27 cellular contexts compared by ENCODE assay signal in the genomic region with DNA sequence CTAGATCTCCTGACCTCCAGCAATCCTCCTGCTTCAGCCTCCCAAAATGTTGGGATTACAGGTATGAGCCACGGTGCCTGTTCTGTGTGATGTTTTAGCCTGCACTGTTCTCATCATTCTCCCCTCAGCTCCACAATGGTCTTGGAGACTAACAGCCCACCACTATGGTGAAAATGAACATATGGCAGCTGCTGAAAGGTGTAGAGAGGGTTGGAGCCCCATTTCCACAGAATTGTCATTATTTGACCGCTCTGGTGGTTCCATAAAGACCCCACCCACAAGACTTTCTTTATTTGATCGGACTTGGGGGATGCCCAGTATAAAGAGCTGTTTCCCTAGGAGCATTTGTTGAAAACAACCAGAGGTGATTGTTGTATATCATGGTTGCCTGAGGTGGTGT.
"Had no signal": no experiment of that assay in that cellular context is flagged by ENCODE, and none has a peak within 500 bp of the region (broad histone marks: within the 10 kb centered on the region; RNA-seq: fewer than 3 reads in every experiment).

No MANE protein-coding gene starts in this region.

- H3K4me3 Mint-ChIP-seq: natural killer cell; nephron; neural progenitor cell; stimulated activated effector memory CD8-positive, alpha-beta T cell treated with anti-CD3 and anti-CD28 coated beads, Interleukin-12 subunit alpha, Interleukin-12 subunit beta, amount 100 ng/mL, for 72 hours; stimulated activated naive B cell treated with anti-CD40 and anti-IgM and Interleukin-4, amounts not matched to agents 10 μg/mL and 1 μg/mL and 100 μg/mL, for 72 hours; stimulated activated naive CD8-positive, alpha-beta T cell treated with anti-CD3 and anti-CD28 coated beads, Interleukin-15, Interleukin-2, amounts not matched to agents 100 ng/mL and 50 ng/mL, for 24 hours; type B pancreatic cell had no signal

- ATAC-seq: natural killer cell; psoas muscle; right cardiac atrium; right lobe of liver; stimulated activated effector memory CD8-positive, alpha-beta T cell treated with anti-CD3 and anti-CD28 coated beads, Interleukin-12 subunit alpha, Interleukin-12 subunit beta, amount 100 ng/mL, for 72 hours; stimulated activated naive B cell treated with anti-CD40 and anti-IgM and Interleukin-4, amounts not matched to agents 10 μg/mL and 1 μg/mL and 100 μg/mL, for 72 hours; upper lobe of right lung had no signal

- H3K27ac Mint-ChIP-seq: natural killer cell; nephron; neural progenitor cell; progenitor cell of endocrine pancreas; stimulated activated effector memory CD8-positive, alpha-beta T cell treated with anti-CD3 and anti-CD28 coated beads, Interleukin-12 subunit alpha, Interleukin-12 subunit beta, amount 100 ng/mL, for 72 hours; stimulated activated naive B cell treated with anti-CD40 and anti-IgM and Interleukin-4, amounts not matched to agents 10 μg/mL and 1 μg/mL and 100 μg/mL, for 72 hours; stimulated activated naive CD8-positive, alpha-beta T cell treated with anti-CD3 and anti-CD28 coated beads, Interleukin-15, Interleukin-2, amounts not matched to agents 100 ng/mL and 50 ng/mL, for 24 hours; type B pancreatic cell had no signal

- H3K36me3 ChIP-seq: neural progenitor cell, ovary, right lobe of liver, sigmoid colon, stomach, thoracic aorta, thyroid gland, tibial nerve, upper lobe of right lung, uterus had no signal

- H3K4me3 ChIP-seq: neural progenitor cell, ovary, psoas muscle, right lobe of liver, sigmoid colon, stomach, thoracic aorta, thyroid gland, tibial nerve, upper lobe of right lung, uterus had no signal

- H3K9me3 ChIP-seq: ovary, thyroid gland had no signal

- H3K4me1 Mint-ChIP-seq: natural killer cell; nephron; neural progenitor cell; stimulated activated effector memory CD8-positive, alpha-beta T cell treated with anti-CD3 and anti-CD28 coated beads, Interleukin-12 subunit alpha, Interleukin-12 subunit beta, amount 100 ng/mL, for 72 hours; stimulated activated naive B cell treated with anti-CD40 and anti-IgM and Interleukin-4, amounts not matched to agents 10 μg/mL and 1 μg/mL and 100 μg/mL, for 72 hours had no signal

- FAIRE-seq: small intestine had no signal

- H3K4me2 ChIP-seq: neural progenitor cell had no signal

- H3K36me3 Mint-ChIP-seq: neural progenitor cell; stimulated activated effector memory CD8-positive, alpha-beta T cell treated with anti-CD3 and anti-CD28 coated beads, Interleukin-12 subunit alpha, Interleukin-12 subunit beta, amount 100 ng/mL, for 72 hours; type B pancreatic cell had no signal

- DNase-seq: natural killer cell; occipital lobe; ovary; psoas muscle; right cardiac atrium; small intestine; stimulated activated CD4-positive, alpha-beta T cell treated with anti-CD3 and anti-CD28 coated beads, Interleukin-15, amount 100 ng/mL, for 24 hours; stimulated activated CD4-positive, alpha-beta T cell treated with anti-CD3 and anti-CD28 coated beads, Interleukin-2, amount 100 ng/mL, for 24 hours; stimulated activated CD4-positive, alpha-beta T cell treated with anti-CD3 and anti-CD28 coated beads, Interleukin-2, amount 100 ng/mL, for 48 hours; stimulated activated CD4-positive, alpha-beta T cell treated with anti-CD3 and anti-CD28 coated beads, Interleukin-4, amount 100 ng/mL, for 24 hours; stimulated activated naive B cell treated with anti-CD40 and anti-IgM and Interleukin-4, amounts not matched to agents 10 μg/mL and 1 μg/mL and 100 μg/mL, for 72 hours; stimulated activated naive CD4-positive, alpha-beta T cell treated with Interleukin-2 at 50 U/mL for 16 hours; stomach; thyroid gland; upper lobe of right lung; uterus had no signal

- H3K79me2 ChIP-seq: parathyroid adenoma had no signal

- H3K9ac ChIP-seq: neural progenitor cell, parathyroid adenoma had no signal

- H3K4me1 ChIP-seq: neural progenitor cell, psoas muscle, right lobe of liver, sigmoid colon, stomach, thyroid gland, tibial nerve, upper lobe of right lung, uterus had no signal

- H2AFZ ChIP-seq: neural progenitor cell, parathyroid adenoma had no signal

- H3K27me3 ChIP-seq: neural progenitor cell, ovary, right lobe of liver, thyroid gland, upper lobe of right lung, uterus had no signal

- H3K27ac ChIP-seq: neural progenitor cell, ovary, parathyroid adenoma, psoas muscle, right lobe of liver, sigmoid colon, stomach, thoracic aorta, thyroid gland, tibial nerve, upper lobe of right lung, uterus had no signal
